7 cellular contexts compared by ENCODE assay signal in genomic region chr4:7938513-7939376, GRCh38. TPM values are rescaled to one million over a fixed set of nuclear protein-coding genes. Genes with fewer than 3 reads are reported as not detected.
A peak's percentile ranks its signal among the peaks of the same experiment; 100 is the strongest.
DNase-seq lines count a peak whose midpoint lies in the region; ATAC-seq and TF ChIP-seq lines count a peak whose summit lies in the region.

No MANE protein-coding gene starts in this region.

- TF ChIP-seq CTCF in activated CD8-positive, alpha-beta T cell treated with anti-CD3 and anti-CD28 coated beads for 36 hours (IDR thresholded peaks at IDR 0.05), result no peak
- peak in 1 of 6 experiments; percentile 11 for TF ChIP-seq CTCF in esophagus squamous epithelium (IDR thresholded peaks at IDR 0.05)

- H3K4me1 ChIP-seq in esophagus squamous epithelium, result peaks cover 8 to 60% (median 12%) of the 10 kb centered on the region in 3 donors

- H3K9me3 ChIP-seq in esophagus squamous epithelium, result no peaks in the 10 kb centered on the region

- POLR2A ChIA-PET in activated CD8-positive, alpha-beta T cell treated with anti-CD3 and anti-CD28 coated beads for 36 hours (lab: Charles Lee), result interaction anchor here (0.6 to 3.1 kb wide), 6 partner anchors 10 to 1265 kb away, joined by 3 to 12 read pairs (median 4); a partner anchor contains a TSS
- POLR2A ChIA-PET in naive thymus-derived CD8-positive, alpha-beta T cell (lab: Charles Lee), result interaction anchor here (0.6 to 1.3 kb wide), 7 partner anchors 9 to 1298 kb away, joined by 3 to 8 read pairs (median 4); no protein-coding TSS in a partner anchor

- H3K36me3 Mint-ChIP-seq in activated CD8-positive, alpha-beta T cell treated with anti-CD3 and anti-CD28 coated beads for 36 hours (ENCODE audit: low read depth), result peaks cover 3% of the 10 kb centered on the region
- H3K36me3 Mint-ChIP-seq in naive thymus-derived CD8-positive, alpha-beta T cell, result peaks cover 0 to 2% (median 0%) of the 10 kb centered on the region in 3 donors

- H3K27ac ChIP-seq in esophagus squamous epithelium, result peak overlapping the region; percentile 86 to 96 (median 93)

- peak overlapping the region; percentile 74 to 98 (median 84) for H3K4me3 ChIP-seq in esophagus squamous epithelium

- CTCF ChIA-PET in activated CD8-positive, alpha-beta T cell treated with anti-CD3 and anti-CD28 coated beads for 36 hours (lab: Charles Lee), result interaction anchor here (0.7 to 4.0 kb wide), 15 partner anchors 9 to 179 kb away, joined by 3 to 22 read pairs (median 4); no protein-coding TSS in a partner anchor

- H3K4me1 Mint-ChIP-seq in activated CD8-positive, alpha-beta T cell treated with anti-CD3 and anti-CD28 coated beads for 36 hours (ENCODE audit: low read depth), result peaks cover 41% of the 10 kb centered on the region
- H3K4me1 Mint-ChIP-seq in naive thymus-derived CD8-positive, alpha-beta T cell, result peaks cover 12 to 41% (median 22%) of the 10 kb centered on the region in 4 donors

- H3K4me3 Mint-ChIP-seq in activated CD8-positive, alpha-beta T cell treated with anti-CD3 and anti-CD28 coated beads for 36 hours, result peak overlapping the region; percentile 81
- H3K4me3 Mint-ChIP-seq in naive thymus-derived CD8-positive, alpha-beta T cell, result peak overlapping the region; percentile 78 to 92 (median 83)

- intact Hi-C loops in activated CD8-positive, alpha-beta T cell treated with anti-CD3 and anti-CD28 coated beads for 36 hours (cut with micrococcal nuclease), result no loop called here
- intact Hi-C loops in esophagus squamous epithelium (cut with DNase I), result no loop called here

- H3K27ac Mint-ChIP-seq in activated CD8-positive, alpha-beta T cell treated with anti-CD3 and anti-CD28 coated beads for 36 hours, result peak overlapping the region; percentile 75
- H3K27ac Mint-ChIP-seq in naive thymus-derived CD8-positive, alpha-beta T cell, result peak overlapping the region in 9 of 10 donors; percentile 56 to 93 (median 82)

- H3K27me3 Mint-ChIP-seq in activated CD8-positive, alpha-beta T cell treated with anti-CD3 and anti-CD28 coated beads for 36 hours, result peaks cover 8% of the 10 kb centered on the region
- peaks cover 0 to 29% (median 0%) of the 10 kb centered on the region in 5 donors for H3K27me3 Mint-ChIP-seq in naive thymus-derived CD8-positive, alpha-beta T cell

- no peaks in the 10 kb centered on the region for H3K9me3 Mint-ChIP-seq in activated CD8-positive, alpha-beta T cell treated with anti-CD3 and anti-CD28 coated beads for 36 hours
- H3K9me3 Mint-ChIP-seq in naive thymus-derived CD8-positive, alpha-beta T cell, result no peaks in the 10 kb centered on the region

- H3K36me3 ChIP-seq in esophagus squamous epithelium, result no peaks in the 10 kb centered on the region

- WGBS in esophagus squamous epithelium, 2 donors, result 2 to 6% methylated on average over 7 of the region's 78 CpGs

- TF ChIP-seq POLR2A in esophagus squamous epithelium (IDR thresholded peaks at IDR 0.05), result peak in 2 of 4 donors; percentile 43 to 56

- peak; percentile 42 for DNase-seq in activated CD8-positive, alpha-beta T cell treated with anti-CD3 and anti-CD28 coated beads for 36 hours
- DNase-seq in esophagus squamous epithelium (lab: John Stamatoyannopoulos, UW) (no peak), GDM1 (lab: John Stamatoyannopoulos, UW) (no peak), SHP77 (lab: John Stamatoyannopoulos, UW) (no peak)
- DNase-seq in naive thymus-derived CD8-positive, alpha-beta T cell, result peak in 4 of 10 donors; percentile 14 to 26 (median 24)

- ATAC-seq in HG02885 (IDR thresholded peaks at IDR 0.05; ENCODE audit: poor library complexity, unreplicated experiment) (peak; percentile 8), GM18502 (IDR thresholded peaks at IDR 0.05; ENCODE audit: poor library complexity, unreplicated experiment) (no peak)
- ATAC-seq in activated CD8-positive, alpha-beta T cell treated with anti-CD3 and anti-CD28 coated beads for 36 hours, result no peak
- peak; percentile 4 to 13 for ATAC-seq in naive thymus-derived CD8-positive, alpha-beta T cell

- H3K27me3 ChIP-seq in esophagus squamous epithelium, result peaks cover 0 to 8% (median 0%) of the 10 kb centered on the region in 4 donors

RNA-seq across cellular contexts. Expression of gene AFAP1, which starts 0.9 kb away (rescaled TPM):
- 10 to 100 TPM; 25.5 to 26.5 TPM for total RNA-seq in activated CD8-positive, alpha-beta T cell treated with anti-CD3 and anti-CD28 coated beads for 36 hours
- 10 to 100 TPM in 2 of 4 donors, 1 to 10 TPM in 2; 4.4 to 16.6 (median 10.7) TPM for total RNA-seq in esophagus squamous epithelium
- 1 to 10 TPM; 7.4 to 7.6 TPM for total RNA-seq in naive thymus-derived CD8-positive, alpha-beta T cell
- polyA plus RNA-seq in naive thymus-derived CD8-positive, alpha-beta T cell, result 1 to 10 TPM in 1 of 3 donors, under 1 TPM in 2; 0.90 to 3.3 (median 0.94) TPM

Comparison
In these comparisons a context has a peak if more than half of its experiments do, and no peak if none do; other contexts are left out.
1. ATAC-seq: peak in HG02885 (single experiment) and naive thymus-derived CD8-positive, alpha-beta T cell (2 of 2); none in activated CD8-positive, alpha-beta T cell treated with anti-CD3 and anti-CD28 coated beads for 36 hours (single experiment) and GM18502 (single experiment).